Comparison of ENCODE assay signal across 8 cellular contexts in genomic region chr20:38804682-38805501, GRCh38. TPM values are rescaled to one million over a fixed set of nuclear protein-coding genes. Genes with fewer than 3 reads are reported as not detected.
DNase-seq lines count a peak whose midpoint lies in the region; ATAC-seq and TF ChIP-seq lines count a peak whose summit lies in the region.

No MANE protein-coding gene starts in this region.

- peak overlapping the region; percentile 70 for H3K27ac Mint-ChIP-seq in neural crest cell (ENCODE audit: unreplicated experiment)

- peak; percentile 44 for ATAC-seq in GM18505 (IDR thresholded peaks at IDR 0.05; ENCODE audit: unreplicated experiment)

- peak overlapping the region; percentile 57 for H3K9ac ChIP-seq in HUES48 (ENCODE audit: low read depth, low read length)

- peak overlapping the region; percentile 68 for H3K4me3 ChIP-seq in HUES48 (ENCODE audit: low read depth, low read length)

- peaks cover 42% of the 10 kb centered on the region for H3K27me3 Mint-ChIP-seq in neural crest cell (ENCODE audit: low read depth)

- peaks cover 27% of the 10 kb centered on the region for H3K4me1 Mint-ChIP-seq in neural crest cell

- peak overlapping the region; percentile 87 for H3K4me3 Mint-ChIP-seq in neural crest cell

- no peak for TF ChIP-seq CTCF in neural crest cell (conservative IDR thresholded peaks at IDR 0.05)

- TF ChIP-seq POLR2A in GM18505 (IDR thresholded peaks at IDR 0.05; ENCODE audit: borderline replicate concordance, extremely low read depth, insufficient read depth, insufficient read length), result no peak

- peaks cover 17% of the 10 kb centered on the region for H3K27me3 ChIP-seq in HUES48 (ENCODE audit: control insufficient read depth, insufficient read depth, low read length)

- no peaks in the 10 kb centered on the region for H3K9me3 Mint-ChIP-seq in neural crest cell

- H3K9me3 ChIP-seq in HUES48 (ENCODE audit: control insufficient read depth, insufficient read depth, low read length), result no peaks in the 10 kb centered on the region

- peak overlapping the region; percentile 95 for H3K27ac ChIP-seq in HUES48 (ENCODE audit: low read depth, low read length)
- H3K27ac ChIP-seq in substantia nigra (ENCODE audit: low read depth, low read length, poor library complexity, severe bottlenecking), result peak overlapping the region; percentile 94

- peak; percentile 46 for DNase-seq in activated CD4-positive, alpha-beta T cell treated with anti-CD3 and anti-CD28 coated beads, Interleukin-2, amount 50 U/mL, for 4 hours
- DNase-seq in effector CD4-positive, alpha-beta T cell, result peak; percentile 75
- DNase-seq in neural crest cell (ENCODE audit: low read depth, low spot score) (no peak), substantia nigra (lab: John Stamatoyannopoulos, UW) (peak in 11 of 49 donors; percentile 6 to 66 (median 19)), NCI-H226 (no peak), hepatic stellate cell (ENCODE audit: low spot score) (no peak)

- H3K4me1 ChIP-seq in HUES48 (ENCODE audit: control insufficient read depth, insufficient read depth, low read length), result peaks cover 24% of the 10 kb centered on the region

- H3K36me3 ChIP-seq in HUES48 (ENCODE audit: control insufficient read depth, insufficient read depth, low read length), result no peaks in the 10 kb centered on the region

- no peaks in the 10 kb centered on the region for H3K36me3 Mint-ChIP-seq in neural crest cell (ENCODE audit: low read depth)

RNA-seq across cellular contexts. Expression of gene PPP1R16B, which starts 0.6 kb away (rescaled TPM):
- 0.30 and 0.57 TPM in 2 replicates for total RNA-seq in neural crest cell

RNA-seq across cellular contexts. Expression of gene ACTR5, which starts 56.6 kb away (rescaled TPM):
- 14.3 and 14.9 TPM in 2 replicates for total RNA-seq in neural crest cell

Comparison
In these comparisons a context has a peak if more than half of its experiments do, and no peak if none do; other contexts are left out.
1. DNase-seq: peak in activated CD4-positive, alpha-beta T cell treated with anti-CD3 and anti-CD28 coated beads, Interleukin-2, amount 50 U/mL, for 4 hours (2 of 2) and effector CD4-positive, alpha-beta T cell (single experiment); none in neural crest cell (single experiment), NCI-H226 (single experiment) and hepatic stellate cell (single experiment).